ENCODE assay signal across 24 cellular contexts in the genomic region with DNA sequence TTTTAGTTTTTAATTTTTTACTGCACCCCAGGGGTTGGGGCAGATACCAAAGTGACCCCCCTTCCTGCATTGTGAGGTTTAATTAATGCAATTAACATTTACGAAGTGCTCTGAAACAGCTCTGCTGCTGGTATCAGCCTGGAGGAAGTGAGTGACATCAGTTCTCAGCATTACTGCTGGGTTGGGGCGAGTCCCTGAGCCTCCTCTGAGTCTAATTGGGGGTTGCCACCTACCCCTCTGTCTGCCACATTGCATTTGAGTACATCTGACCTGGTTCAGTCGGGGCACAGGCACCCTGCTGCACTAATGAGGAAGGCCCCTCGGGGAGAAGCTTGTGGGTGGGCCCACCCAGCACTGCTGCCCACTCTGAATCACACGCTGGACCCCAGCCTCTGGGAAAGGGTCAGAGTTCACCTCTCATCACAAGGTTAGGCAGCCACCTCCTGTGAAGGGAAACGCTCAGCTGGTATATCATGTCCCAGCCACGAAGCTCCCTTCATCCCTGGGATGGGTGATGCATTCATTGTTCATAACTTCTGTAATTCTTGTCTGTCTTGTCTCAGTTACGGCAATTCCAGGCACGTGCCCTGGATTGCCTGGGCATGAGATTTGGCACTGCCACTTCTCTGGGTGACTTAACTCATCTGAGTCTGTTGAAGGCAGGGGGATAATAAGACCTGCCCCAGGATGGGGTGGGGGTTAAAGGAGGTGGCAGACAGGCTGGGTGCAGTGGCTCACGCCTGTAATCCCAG. TPM values are rescaled to one million over a fixed set of nuclear protein-coding genes. Genes with fewer than 3 reads are reported as not detected.
A peak's percentile ranks its signal among the peaks of the same experiment; 100 is the strongest.
DNase-seq lines count a peak whose midpoint lies in the region; ATAC-seq, FAIRE-seq and TF ChIP-seq lines count a peak whose summit lies in the region.
"Had no signal": no experiment of that assay in that cellular context is flagged by ENCODE, and none has a peak within 500 bp of the region (broad histone marks: within the 10 kb centered on the region; RNA-seq: fewer than 3 reads in every experiment).

No MANE protein-coding gene starts in this region.

- H3K79me2 ChIP-seq in GM23338 (replicated peaks; ENCODE audit: insufficient read depth) = peaks cover 100% of the 10 kb centered on the region

- no CpG with 5 or more reads among the region's 10 CpGs for WGBS in neuronal stem cell (ENCODE audit: extremely low coverage in 2 of 2, insufficient read length in 2 of 2, insufficient replicate concordance in 1 of 2), 2 donors

- no peak for TF ChIP-seq POLR2A in NB4 (IDR thresholded peaks at IDR 0.05; ENCODE audit: extremely low read depth, insufficient read length)

- peak overlapping the region; percentile 88 for H3K27ac ChIP-seq in GM23338 (ENCODE audit: low read depth)
- H3K27ac ChIP-seq in neuronal stem cell (replicated peaks; ENCODE audit: low read length) = peak overlapping the region; percentile 8
- H3K27ac ChIP-seq: brain microvascular endothelial cell, C4-2B, uterus had no signal

- H3K4me3 Mint-ChIP-seq in GM23338 = peak overlapping the region; percentile 52
- H3K4me3 Mint-ChIP-seq: activated B cell treated with CpG ODN at 0.5 μM for 24 hours had no signal

- no peak overlapping the region for H2BK12ac ChIP-seq in neuronal stem cell (ENCODE audit: low read length)

- peak overlapping the region; percentile 93 for H3K27ac Mint-ChIP-seq in GM23338
- H3K27ac Mint-ChIP-seq: activated B cell treated with CpG ODN at 0.5 μM for 24 hours had no signal

- no peak for DNase-seq in GM23338 (ENCODE audit: low spot score)
- DNase-seq in NB4 (ENCODE audit: low read depth) = peak; percentile 61
- peak; percentile 55 for DNase-seq in bronchial epithelial cell (ENCODE audit: low read depth)
- DNase-seq in neuronal stem cell (ENCODE audit: low spot score) = no peak
- DNase-seq in NCI-H1417 treated with DMSO at 0.1 percent for 48 hours (lab: John Stamatoyannopoulos, UW) = no peak
- DNase-seq in NCI-H146 treated with DMSO at 0.1 percent for 48 hours (lab: John Stamatoyannopoulos, UW; ENCODE audit: unreplicated experiment) = no peak
- DNase-seq in NCI-H446 treated with DMSO at 0.1 percent for 48 hours (lab: John Stamatoyannopoulos, UW) = no peak
- DNase-seq: activated B cell treated with CpG ODN at 0.5 μM for 24 hours; brain microvascular endothelial cell; cortex of kidney; HCEC 1CT; kidney glomerular epithelial cell; mesendoderm; MV-4-11; naive thymus-derived CD4-positive, alpha-beta T cell; NCI-H2029; NCI-H524 treated with DMSO at 0.1 percent for 48 hours; SHP77 treated with DMSO at 0.1 percent for 48 hours; small intestine; stimulated activated CD4-positive, alpha-beta T cell treated with anti-CD3 and anti-CD28 coated beads, Interleukin-4, amount 100 ng/mL, for 4 hours; T-helper 2 cell; uterus had no signal

- H3K14ac ChIP-seq in neuronal stem cell (ENCODE audit: low read length) = peak overlapping the region; percentile 95

- H3K4me1 Mint-ChIP-seq in GM23338 = peaks cover 93% of the 10 kb centered on the region
- H3K4me1 Mint-ChIP-seq: activated B cell treated with CpG ODN at 0.5 μM for 24 hours had no signal

- no peak overlapping the region for H3K18ac ChIP-seq in neuronal stem cell (ENCODE audit: low read length)

- TF ChIP-seq CTCF in GM23338 (conservative IDR thresholded peaks at IDR 0.05; ENCODE audit: low read depth in 2 of 2) (no peak), NB4 (IDR thresholded peaks at IDR 0.05; ENCODE audit: low read depth, low read length) (no peak), bronchial epithelial cell (IDR thresholded peaks at IDR 0.05; ENCODE audit: insufficient read depth, low read length, severe bottlenecking) (no peak)

- H2AFZ ChIP-seq in GM23338 (no peak overlapping the region), neuronal stem cell (ENCODE audit: low read length) (no peak overlapping the region)

- H3K4ac ChIP-seq in neuronal stem cell (ENCODE audit: low read length) = no peak overlapping the region

- H3K4me1 ChIP-seq in GM23338 (ENCODE audit: insufficient read depth) = peaks cover 99% of the 10 kb centered on the region
- H3K4me1 ChIP-seq in neuronal stem cell (ENCODE audit: control insufficient read depth in 2 of 2, insufficient read depth in 1 of 2, low read depth in 1 of 2, low read length in 2 of 2) = peaks cover 24 to 29% of the 10 kb centered on the region in 2 donors
- H3K4me1 ChIP-seq: uterus had no signal

- H3K36me3 ChIP-seq in GM23338 (ENCODE audit: insufficient read depth) (peaks cover 95% of the 10 kb centered on the region), bronchial epithelial cell (ENCODE audit: control insufficient read depth, insufficient read depth, low read length) (no peaks in the 10 kb centered on the region), neuronal stem cell (replicated peaks in 1 of 2; ENCODE audit: control insufficient read depth in 2 of 2, insufficient read depth in 2 of 2, low read length in 2 of 2) (no peaks in the 10 kb centered on the region)
- H3K36me3 ChIP-seq: brain microvascular endothelial cell, uterus had no signal

- peak; percentile 7 for FAIRE-seq in bronchial epithelial cell (lab: Jason Lieb, UNC)
- FAIRE-seq: small intestine had no signal

- H2BK5ac ChIP-seq in neuronal stem cell (ENCODE audit: low read length) = no peak overlapping the region

- H3K27me3 ChIP-seq in GM23338 (ENCODE audit: insufficient read depth) (no peaks in the 10 kb centered on the region), bronchial epithelial cell (ENCODE audit: control insufficient read depth, insufficient read depth, low read length) (no peaks in the 10 kb centered on the region), neuronal stem cell (ENCODE audit: control insufficient read depth in 3 of 3, insufficient read depth in 3 of 3, low read depth in 1 of 3, low read length in 3 of 3) (no peaks in the 10 kb centered on the region)
- H3K27me3 ChIP-seq: brain microvascular endothelial cell, uterus had no signal

- no peak overlapping the region for H3K9ac ChIP-seq in neuronal stem cell (ENCODE audit: low read depth, low read length, poor library complexity)

- ATAC-seq in GM23338 (no peak), HG03460 (IDR thresholded peaks at IDR 0.05; ENCODE audit: unreplicated experiment) (no peak)
- ATAC-seq: naive thymus-derived CD4-positive, alpha-beta T cell had no signal

- H3K4me3 ChIP-seq in GM23338 = peak overlapping the region; percentile 91
- no peak overlapping the region for H3K4me3 ChIP-seq in NB4 (ENCODE audit: low read depth, low read length)
- no peak overlapping the region for H3K4me3 ChIP-seq in bronchial epithelial cell (ENCODE audit: low read depth, low read length)
- no peak overlapping the region for H3K4me3 ChIP-seq in neuronal stem cell (ENCODE audit: low read length in 2 of 2)
- H3K4me3 ChIP-seq: uterus had no signal

- no peaks in the 10 kb centered on the region for H3K9me3 Mint-ChIP-seq in GM23338
- H3K9me3 Mint-ChIP-seq: activated B cell treated with CpG ODN at 0.5 μM for 24 hours had no signal

- H3K36me3 Mint-ChIP-seq in GM23338 (ENCODE audit: low read depth) = peaks cover 99% of the 10 kb centered on the region
- H3K36me3 Mint-ChIP-seq: naive thymus-derived CD4-positive, alpha-beta T cell had no signal

- H2AK5ac ChIP-seq in neuronal stem cell (ENCODE audit: low read depth, low read length) = no peak overlapping the region

- H3K4me2 ChIP-seq in GM23338 (peak overlapping the region; percentile 97), neuronal stem cell (ENCODE audit: insufficient read depth, low read length, poor library complexity, severe bottlenecking) (no peak overlapping the region)

- H4K20me1 ChIP-seq in GM23338 (replicated peaks; ENCODE audit: insufficient read depth) = peaks cover 99% of the 10 kb centered on the region

- no peaks in the 10 kb centered on the region for H3K9me2 ChIP-seq in GM23338 (ENCODE audit: insufficient read depth)

- no peak overlapping the region for H2BK15ac ChIP-seq in neuronal stem cell (ENCODE audit: low read length)

- H4K91ac ChIP-seq in neuronal stem cell (ENCODE audit: low read depth, low read length, poor library complexity) = no peak overlapping the region

- peaks cover 9% of the 10 kb centered on the region for H3K79me1 ChIP-seq in neuronal stem cell (ENCODE audit: low read depth, low read length)

- peaks cover 48% of the 10 kb centered on the region for H3K27me3 Mint-ChIP-seq in GM23338 (ENCODE audit: insufficient read depth, low read depth, poor library complexity)
- H3K27me3 Mint-ChIP-seq: activated B cell treated with CpG ODN at 0.5 μM for 24 hours; naive thymus-derived CD4-positive, alpha-beta T cell had no signal

- no peak overlapping the region for H3K23ac ChIP-seq in neuronal stem cell (ENCODE audit: low read depth, low read length, poor library complexity)

- H2BK120ac ChIP-seq in neuronal stem cell (ENCODE audit: low read depth, low read length) = no peak overlapping the region

- H3F3A ChIP-seq in GM23338 (replicated peaks; ENCODE audit: low read depth) = peaks cover 95% of the 10 kb centered on the region

- no peak overlapping the region for H4K8ac ChIP-seq in neuronal stem cell (ENCODE audit: low read depth, low read length)

- H3K9me3 ChIP-seq in neuronal stem cell (replicated peaks in 1 of 2; ENCODE audit: control insufficient read depth in 2 of 2, insufficient read depth in 1 of 2, low read depth in 1 of 2, low read length in 2 of 2) = no peaks in the 10 kb centered on the region
- H3K9me3 ChIP-seq: uterus had no signal

TF ChIP-seq in GM23338, 12 proteins besides CTCF, POLR2A, EP300 and RAD21:
- TF ChIP-seq ZNF331 (CRISPR knock-in tag; IDR thresholded peaks at IDR 0.05; ENCODE audit: low read depth) = no peak
TF ChIP-seq in GM23338: peak in this region for 0.

RNA-seq across cellular contexts. Expression of a gene that starts 13.2 kb away (rescaled TPM):
- total RNA-seq in GM23338 (2014; rRNA removed; shearing (Covaris generic)) = 2,222 and 2,281 TPM in 2 replicates
- polyA plus RNA-seq in GM23338 (2016; fragmentation: Nextera tagmentation; extraction: Ambion mirVana) = 711 and 726 TPM in 2 replicates
- 0.79 and 2.4 TPM in 2 replicates for total RNA-seq in bronchial epithelial cell
- 47.1 TPM for polyA plus RNA-seq in neuronal stem cell (2013, experiment 1 of 2)
- 47.3 TPM for polyA plus RNA-seq in neuronal stem cell (2013, experiment 2 of 2)

RNA-seq across cellular contexts. Expression of a gene that starts 32.1 kb away (rescaled TPM):
- total RNA-seq in GM23338 (2014; rRNA removed; shearing (Covaris generic)) = 84.7 and 86.4 TPM in 2 replicates
- 67.3 and 70.4 TPM in 2 replicates for polyA plus RNA-seq in GM23338 (2016; fragmentation: Nextera tagmentation; extraction: Ambion mirVana)
- total RNA-seq in bronchial epithelial cell = 10.5 and 18.9 TPM in 2 replicates
- 37.3 TPM for polyA plus RNA-seq in neuronal stem cell (2013, experiment 1 of 2)
- 36.0 TPM for polyA plus RNA-seq in neuronal stem cell (2013, experiment 2 of 2)

RNA-seq across cellular contexts. Expression of a gene that starts 44.3 kb away (rescaled TPM):
- 152 and 177 TPM in 2 replicates for total RNA-seq in GM23338 (2014; rRNA removed; shearing (Covaris generic))
- 61.2 and 69.3 TPM in 2 replicates for polyA plus RNA-seq in GM23338 (2016; fragmentation: Nextera tagmentation; extraction: Ambion mirVana)
- 68.5 and 84.2 TPM in 2 replicates for total RNA-seq in bronchial epithelial cell
- polyA plus RNA-seq in neuronal stem cell (2013, experiment 1 of 2) = 141 TPM
- polyA plus RNA-seq in neuronal stem cell (2013, experiment 2 of 2) = 143 TPM

Comparison
In these comparisons a context has a peak if more than half of its experiments do, and no peak if none do; other contexts are left out.
1. DNase-seq: peak in NB4 (single experiment) and bronchial epithelial cell (single experiment); none in GM23338 (single experiment), neuronal stem cell (single experiment), NCI-H1417 treated with DMSO at 0.1 percent for 48 hours (single experiment), NCI-H146 treated with DMSO at 0.1 percent for 48 hours (single experiment) and NCI-H446 treated with DMSO at 0.1 percent for 48 hours (single experiment).
2. RNA of a gene that starts 13.2 kb away (total RNA-seq): 2,222 to 2,281 TPM in GM23338; 0.79 to 2.4 TPM in bronchial epithelial cell; every median in the first group is over 100 times any median in the second.